8 cellular contexts compared by ENCODE assay signal in genomic region chr1:167057297-167057688, GRCh38. TPM values are rescaled to one million over a fixed set of nuclear protein-coding genes. Genes with fewer than 3 reads are reported as not detected.
DNase-seq lines count a peak whose midpoint lies in the region; ATAC-seq and TF ChIP-seq lines count a peak whose summit lies in the region.

No MANE protein-coding gene starts in this region.

- H3K9me3 Mint-ChIP-seq in CD8-positive, alpha-beta T cell, result no peaks in the 10 kb centered on the region
- H3K9me3 Mint-ChIP-seq in activated CD8-positive, alpha-beta T cell treated with anti-CD3 and anti-CD28 coated beads, Interleukin-2, amount 10 ng/mL, durations not matched to agents 7 days and 5 days (ENCODE audit: insufficient read depth), result no peaks in the 10 kb centered on the region
- no peaks in the 10 kb centered on the region for H3K9me3 Mint-ChIP-seq in stimulated activated naive B cell treated with anti-CD40 and anti-IgM and Interleukin-4, amounts not matched to agents 10 μg/mL and 1 μg/mL and 100 μg/mL, for 72 hours

- no peak overlapping the region for H3K27ac ChIP-seq in CD8-positive, alpha-beta T cell (ENCODE audit: low read depth, low read length)
- H3K27ac ChIP-seq in right cardiac atrium (ENCODE audit: low read length), result no peak overlapping the region

- H3K4me1 ChIP-seq in CD8-positive, alpha-beta T cell (ENCODE audit: insufficient read depth, low read length), result peaks cover 5% of the 10 kb centered on the region
- no peaks in the 10 kb centered on the region for H3K4me1 ChIP-seq in right cardiac atrium (ENCODE audit: control insufficient read depth, insufficient read depth, low read length)

- H3K27ac Mint-ChIP-seq in CD8-positive, alpha-beta T cell, result no peak overlapping the region
- no peak overlapping the region for H3K27ac Mint-ChIP-seq in activated CD8-positive, alpha-beta T cell treated with anti-CD3 and anti-CD28 coated beads, Interleukin-2, amount 10 ng/mL, durations not matched to agents 7 days and 5 days
- no peak overlapping the region for H3K27ac Mint-ChIP-seq in stimulated activated naive B cell treated with anti-CD40 and anti-IgM and Interleukin-4, amounts not matched to agents 10 μg/mL and 1 μg/mL and 100 μg/mL, for 72 hours

- H3K9me3 ChIP-seq in CD8-positive, alpha-beta T cell (ENCODE audit: low read length), result no peaks in the 10 kb centered on the region
- no peaks in the 10 kb centered on the region for H3K9me3 ChIP-seq in right cardiac atrium (ENCODE audit: control insufficient read depth, low read length)

- no peak overlapping the region for H3K4me3 Mint-ChIP-seq in CD8-positive, alpha-beta T cell
- no peak overlapping the region for H3K4me3 Mint-ChIP-seq in activated CD8-positive, alpha-beta T cell treated with anti-CD3 and anti-CD28 coated beads, Interleukin-2, amount 10 ng/mL, durations not matched to agents 7 days and 5 days
- H3K4me3 Mint-ChIP-seq in stimulated activated naive B cell treated with anti-CD40 and anti-IgM and Interleukin-4, amounts not matched to agents 10 μg/mL and 1 μg/mL and 100 μg/mL, for 72 hours, result no peak overlapping the region

- peaks cover 16% of the 10 kb centered on the region for H3K36me3 Mint-ChIP-seq in CD8-positive, alpha-beta T cell
- H3K36me3 Mint-ChIP-seq in activated CD8-positive, alpha-beta T cell treated with anti-CD3 and anti-CD28 coated beads, Interleukin-2, amount 10 ng/mL, durations not matched to agents 7 days and 5 days (ENCODE audit: low read depth), result no peaks in the 10 kb centered on the region
- no peaks in the 10 kb centered on the region for H3K36me3 Mint-ChIP-seq in stimulated activated naive B cell treated with anti-CD40 and anti-IgM and Interleukin-4, amounts not matched to agents 10 μg/mL and 1 μg/mL and 100 μg/mL, for 72 hours

- POLR2A ChIA-PET in CD8-positive, alpha-beta T cell (lab: Charles Lee), result no interaction called here
- POLR2A ChIA-PET in activated CD8-positive, alpha-beta T cell treated with anti-CD3 and anti-CD28 coated beads, Interleukin-2, amount 10 ng/mL, durations not matched to agents 7 days and 5 days (lab: Charles Lee), result interaction anchor here (0.8 kb wide), 2 partner anchors 83 to 141 kb away, joined by 3 to 5 read pairs; no protein-coding TSS in a partner anchor

- whole genome bisulfite sequencing in right cardiac atrium, result 37% methylated on average over 6 of the region's 6 CpGs

- intact Hi-C loops in CD8-positive, alpha-beta T cell (cut with DNase I, micrococcal nuclease), result loop anchor here in 1 of 2 experiments (10.0 kb wide), 1 partner anchor 1132 kb away; no protein-coding TSS in a partner anchor
- intact Hi-C loops in right cardiac atrium (cut with DNase I), result loop anchor here (1.0 to 5.0 kb wide), 4 partner anchors 145 to 175 kb away; no protein-coding TSS in a partner anchor

- H3K27me3 ChIP-seq in CD8-positive, alpha-beta T cell (ENCODE audit: insufficient read depth, low read length), result no peaks in the 10 kb centered on the region
- H3K27me3 ChIP-seq in right cardiac atrium (ENCODE audit: control insufficient read depth, insufficient read depth), result no peaks in the 10 kb centered on the region

- CTCF ChIA-PET in CD8-positive, alpha-beta T cell (lab: Charles Lee), result interaction anchor here (0.6 to 18.6 kb wide), 6 partner anchors 9 to 1725 kb away, joined by 3 to 718 read pairs (median 5); no protein-coding TSS in a partner anchor
- CTCF ChIA-PET in activated CD8-positive, alpha-beta T cell treated with anti-CD3 and anti-CD28 coated beads, Interleukin-2, amount 10 ng/mL, durations not matched to agents 7 days and 5 days (lab: Charles Lee), result interaction anchor here (0.6 to 15.1 kb wide), 23 partner anchors 10 to 211 kb away, joined by 3 to 838 read pairs (median 4); partner anchors contain the start of genes POU2F1 and TADA1

- no peak overlapping the region for H3K4me3 ChIP-seq in CD8-positive, alpha-beta T cell (ENCODE audit: low read depth, low read length)
- H3K4me3 ChIP-seq in right cardiac atrium (ENCODE audit: low read length), result no peak overlapping the region

- H3K4me1 Mint-ChIP-seq in CD8-positive, alpha-beta T cell (ENCODE audit: low read depth), result peaks cover 6% of the 10 kb centered on the region
- H3K4me1 Mint-ChIP-seq in activated CD8-positive, alpha-beta T cell treated with anti-CD3 and anti-CD28 coated beads, Interleukin-2, amount 10 ng/mL, durations not matched to agents 7 days and 5 days (ENCODE audit: low read depth), result peaks cover 12% of the 10 kb centered on the region
- peaks cover 2 to 7% of the 10 kb centered on the region in 2 donors for H3K4me1 Mint-ChIP-seq in stimulated activated naive B cell treated with anti-CD40 and anti-IgM and Interleukin-4, amounts not matched to agents 10 μg/mL and 1 μg/mL and 100 μg/mL, for 72 hours

- no peaks in the 10 kb centered on the region for H3K27me3 Mint-ChIP-seq in CD8-positive, alpha-beta T cell (ENCODE audit: low read depth)
- peaks cover 3% of the 10 kb centered on the region for H3K27me3 Mint-ChIP-seq in activated CD8-positive, alpha-beta T cell treated with anti-CD3 and anti-CD28 coated beads, Interleukin-2, amount 10 ng/mL, durations not matched to agents 7 days and 5 days (ENCODE audit: low read depth)
- H3K27me3 Mint-ChIP-seq in stimulated activated naive B cell treated with anti-CD40 and anti-IgM and Interleukin-4, amounts not matched to agents 10 μg/mL and 1 μg/mL and 100 μg/mL, for 72 hours, result no peaks in the 10 kb centered on the region

- peak; percentile 29 for ATAC-seq in CD8-positive, alpha-beta T cell
- peak; percentile 68 for ATAC-seq in GM18868 (IDR thresholded peaks at IDR 0.05; ENCODE audit: unreplicated experiment)
- ATAC-seq in HG03280 (IDR thresholded peaks at IDR 0.05; ENCODE audit: unreplicated experiment), result peak; percentile 54
- ATAC-seq in activated CD8-positive, alpha-beta T cell treated with anti-CD3 and anti-CD28 coated beads, Interleukin-2, amount 10 ng/mL, durations not matched to agents 7 days and 5 days, result peak; percentile 76
- ATAC-seq in right cardiac atrium, result peak; percentile 48 to 56
- ATAC-seq in stimulated activated naive B cell treated with anti-CD40 and anti-IgM and Interleukin-4, amounts not matched to agents 10 μg/mL and 1 μg/mL and 100 μg/mL, for 72 hours (replicated peaks), result peak; percentile 75 to 79

- no peaks in the 10 kb centered on the region for H3K36me3 ChIP-seq in CD8-positive, alpha-beta T cell (ENCODE audit: insufficient read depth, low read length)

- TF ChIP-seq CTCF in CD8-positive, alpha-beta T cell (IDR thresholded peaks at IDR 0.05), result no peak

- no peak for DNase-seq in CD8-positive, alpha-beta T cell
- DNase-seq in NCI-H226 (peak; percentile 10), right cardiac atrium (no peak)
- peak; percentile 71 for DNase-seq in activated CD8-positive, alpha-beta T cell treated with anti-CD3 and anti-CD28 coated beads, Interleukin-2, amount 10 ng/mL, durations not matched to agents 7 days and 5 days
- peak; percentile 22 for DNase-seq in stimulated activated naive B cell treated with anti-CD40 and anti-IgM and Interleukin-4, amounts not matched to agents 10 μg/mL and 1 μg/mL and 100 μg/mL, for 72 hours
- no peak for DNase-seq in activated effector memory CD4-positive, alpha-beta T cell treated with anti-CD3 and anti-CD28 coated beads, Interleukin-2, amount 50 U/mL, for 16 hours

RNA-seq across cellular contexts. Expression of gene GPA33, which starts 32.9 kb away (rescaled TPM):
- total RNA-seq in CD8-positive, alpha-beta T cell, result 1 to 10 TPM; 1.7 to 2.0 TPM
- total RNA-seq in activated CD8-positive, alpha-beta T cell treated with anti-CD3 and anti-CD28 coated beads, Interleukin-2, amount 10 ng/mL, durations not matched to agents 7 days and 5 days, result under 1 TPM; 0.16 to 0.24 TPM
- under 1 TPM in 3 of 4 donors, not detected in 1; 0.11 to 0.31 (median 0.14) TPM for total RNA-seq in right cardiac atrium
- polyA plus RNA-seq in right cardiac atrium, result 0.36 TPM

RNA-seq across cellular contexts. Expression of gene STYXL2, which starts 36.6 kb away (rescaled TPM):
- total RNA-seq in CD8-positive, alpha-beta T cell, result not detected
- total RNA-seq in activated CD8-positive, alpha-beta T cell treated with anti-CD3 and anti-CD28 coated beads, Interleukin-2, amount 10 ng/mL, durations not matched to agents 7 days and 5 days, result not detected
- 100 to 1,000 TPM in 3 of 4 donors, 10 to 100 TPM in 1; 94.1 to 144 (median 122) TPM for total RNA-seq in right cardiac atrium
- polyA plus RNA-seq in right cardiac atrium, result 69.5 TPM

Comparison
In these comparisons a context has a peak if more than half of its experiments do, and no peak if none do; other contexts are left out.
1. DNase-seq: peak in NCI-H226 (single experiment), activated CD8-positive, alpha-beta T cell treated with anti-CD3 and anti-CD28 coated beads, Interleukin-2, amount 10 ng/mL, durations not matched to agents 7 days and 5 days (single experiment) and stimulated activated naive B cell treated with anti-CD40 and anti-IgM and Interleukin-4, amounts not matched to agents 10 μg/mL and 1 μg/mL and 100 μg/mL, for 72 hours (single experiment); none in CD8-positive, alpha-beta T cell (0 of 7), right cardiac atrium (0 of 3) and activated effector memory CD4-positive, alpha-beta T cell treated with anti-CD3 and anti-CD28 coated beads, Interleukin-2, amount 50 U/mL, for 16 hours (single experiment).
2. RNA of gene STYXL2, which starts 36.6 kb away (total RNA-seq): 94.1 to 144 TPM in right cardiac atrium; not detected in activated CD8-positive, alpha-beta T cell treated with anti-CD3 and anti-CD28 coated beads, Interleukin-2, amount 10 ng/mL, durations not matched to agents 7 days and 5 days and not detected in CD8-positive, alpha-beta T cell; every median in the first group is over 10 times any median in the second.
3. Peak in every context shown above with its lines, with median percentiles within 50 percentile points of each other: ATAC-seq.